In genomic region chr13:69603144-69603853, GRCh38 we compare ENCODE assay signal across 24 cellular contexts.
"Had no signal": no experiment of that assay in that cellular context is flagged by ENCODE, and none has a peak within 500 bp of the region (broad histone marks: within the 10 kb centered on the region; RNA-seq: fewer than 3 reads in every experiment).

No MANE protein-coding gene starts in this region.

- H3K4me1 ChIP-seq: left ventricle myocardium inferior, spleen, tibial nerve, upper lobe of left lung, vagina had no signal

- H3K9me3 ChIP-seq: ovary, tibial nerve, vagina had no signal

- H3K4me3 ChIP-seq: left ventricle myocardium inferior, lung, ovary, skin epidermis, spleen, tibial nerve, upper lobe of left lung, vagina had no signal

- H3K36me3 ChIP-seq: left ventricle myocardium inferior, ovary, spleen, tibial nerve, upper lobe of left lung, vagina had no signal

- ATAC-seq: naive thymus-derived CD4-positive, alpha-beta T cell; natural killer cell treated with Interleukin-12 subunit alpha and Interleukin-12 subunit beta and Interleukin-15 and Interleukin-18, amount 100 ng/mL, for 72 hours; right cardiac atrium; sciatic nerve; stimulated activated memory B cell treated with anti-CD40 and anti-IgM and Interleukin-4, amounts not matched to agents 10 μg/mL and 1 μg/mL and 100 μg/mL, for 72 hours; stimulated activated naive CD8-positive, alpha-beta T cell treated with anti-CD3 and anti-CD28 coated beads, Interleukin-15, amount 100 ng/mL, for 72 hours had no signal

- H3K27ac ChIP-seq: left ventricle myocardium inferior, ovary, skin epidermis, spleen, tibial nerve, upper lobe of left lung, vagina had no signal

- DNase-seq: hippocampal formation; immature natural killer cell; kidney; left ventricle myocardium inferior; mesendoderm; naive thymus-derived CD4-positive, alpha-beta T cell; ovary; retina; right cardiac atrium; spleen; stimulated activated CD4-positive, alpha-beta T cell treated with anti-CD3 and anti-CD28 coated beads, Interleukin-2, amount 100 ng/mL, for 48 hours; stimulated activated CD4-positive, alpha-beta T cell treated with anti-CD3 and anti-CD28 coated beads, Interleukin-4, amount 100 ng/mL, for 4 hours; stimulated activated CD8-positive, alpha-beta memory T cell treated with anti-CD3 and anti-CD28 coated beads, Interleukin-4, amount 100 ng/mL, for 48 hours; stimulated activated naive CD4-positive, alpha-beta T cell treated with Interleukin-2 at 50 U/mL for 16 hours; stimulated activated naive CD8-positive, alpha-beta T cell treated with anti-CD3 and anti-CD28 coated beads, Interleukin-15, amount 100 ng/mL, for 72 hours; substantia nigra; upper lobe of left lung had no signal

- H3K27me3 ChIP-seq: ovary, spleen, tibial nerve, upper lobe of left lung, vagina had no signal
